Comparison of ENCODE assay signal across 1 cellular context in the genomic region with DNA sequence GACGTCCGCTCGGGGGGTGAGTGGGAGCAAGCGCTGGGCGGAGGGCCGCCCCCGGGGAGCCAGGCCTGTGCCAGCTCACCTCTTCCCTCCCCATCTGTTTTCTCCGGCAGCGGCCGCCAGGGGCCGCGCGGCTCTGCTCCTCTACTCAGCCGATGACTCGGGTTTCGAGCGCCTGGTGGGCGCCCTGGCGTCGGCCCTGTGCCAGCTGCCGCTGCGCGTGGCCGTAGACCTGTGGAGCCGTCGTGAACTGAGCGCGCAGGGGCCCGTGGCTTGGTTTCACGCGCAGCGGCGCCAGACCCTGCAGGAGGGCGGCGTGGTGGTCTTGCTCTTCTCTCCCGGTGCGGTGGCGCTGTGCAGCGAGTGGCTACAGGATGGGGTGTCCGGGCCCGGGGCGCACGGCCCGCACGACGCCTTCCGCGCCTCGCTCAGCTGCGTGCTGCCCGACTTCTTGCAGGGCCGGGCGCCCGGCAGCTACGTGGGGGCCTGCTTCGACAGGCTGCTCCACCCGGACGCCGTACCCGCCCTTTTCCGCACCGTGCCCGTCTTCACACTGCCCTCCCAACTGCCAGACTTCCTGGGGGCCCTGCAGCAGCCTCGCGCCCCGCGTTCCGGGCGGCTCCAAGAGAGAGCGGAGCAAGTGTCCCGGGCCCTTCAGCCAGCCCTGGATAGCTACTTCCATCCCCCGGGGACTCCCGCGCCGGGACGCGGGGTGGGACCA.
TF ChIP-seq lines count a peak whose summit lies in the region.

No MANE protein-coding gene starts in this region.

TF ChIP-seq in HepG2, 621 proteins besides CTCF, POLR2A, EP300 and RAD21 (continued from another document):
- no peak for TF ChIP-seq GPBP1L1 (CRISPR knock-in tag; IDR thresholded peaks at IDR 0.05)
- TF ChIP-seq PHB2 (IDR thresholded peaks at IDR 0.05; ENCODE audit: partially characterized antibody): no peak
- peak; percentile 79; the same call in 1 of the 2 replicates for TF ChIP-seq ZNF788 (CRISPR knock-in tag; IDR thresholded peaks at IDR 0.05; ENCODE audit: borderline replicate concordance)
- TF ChIP-seq, protein P1, sequence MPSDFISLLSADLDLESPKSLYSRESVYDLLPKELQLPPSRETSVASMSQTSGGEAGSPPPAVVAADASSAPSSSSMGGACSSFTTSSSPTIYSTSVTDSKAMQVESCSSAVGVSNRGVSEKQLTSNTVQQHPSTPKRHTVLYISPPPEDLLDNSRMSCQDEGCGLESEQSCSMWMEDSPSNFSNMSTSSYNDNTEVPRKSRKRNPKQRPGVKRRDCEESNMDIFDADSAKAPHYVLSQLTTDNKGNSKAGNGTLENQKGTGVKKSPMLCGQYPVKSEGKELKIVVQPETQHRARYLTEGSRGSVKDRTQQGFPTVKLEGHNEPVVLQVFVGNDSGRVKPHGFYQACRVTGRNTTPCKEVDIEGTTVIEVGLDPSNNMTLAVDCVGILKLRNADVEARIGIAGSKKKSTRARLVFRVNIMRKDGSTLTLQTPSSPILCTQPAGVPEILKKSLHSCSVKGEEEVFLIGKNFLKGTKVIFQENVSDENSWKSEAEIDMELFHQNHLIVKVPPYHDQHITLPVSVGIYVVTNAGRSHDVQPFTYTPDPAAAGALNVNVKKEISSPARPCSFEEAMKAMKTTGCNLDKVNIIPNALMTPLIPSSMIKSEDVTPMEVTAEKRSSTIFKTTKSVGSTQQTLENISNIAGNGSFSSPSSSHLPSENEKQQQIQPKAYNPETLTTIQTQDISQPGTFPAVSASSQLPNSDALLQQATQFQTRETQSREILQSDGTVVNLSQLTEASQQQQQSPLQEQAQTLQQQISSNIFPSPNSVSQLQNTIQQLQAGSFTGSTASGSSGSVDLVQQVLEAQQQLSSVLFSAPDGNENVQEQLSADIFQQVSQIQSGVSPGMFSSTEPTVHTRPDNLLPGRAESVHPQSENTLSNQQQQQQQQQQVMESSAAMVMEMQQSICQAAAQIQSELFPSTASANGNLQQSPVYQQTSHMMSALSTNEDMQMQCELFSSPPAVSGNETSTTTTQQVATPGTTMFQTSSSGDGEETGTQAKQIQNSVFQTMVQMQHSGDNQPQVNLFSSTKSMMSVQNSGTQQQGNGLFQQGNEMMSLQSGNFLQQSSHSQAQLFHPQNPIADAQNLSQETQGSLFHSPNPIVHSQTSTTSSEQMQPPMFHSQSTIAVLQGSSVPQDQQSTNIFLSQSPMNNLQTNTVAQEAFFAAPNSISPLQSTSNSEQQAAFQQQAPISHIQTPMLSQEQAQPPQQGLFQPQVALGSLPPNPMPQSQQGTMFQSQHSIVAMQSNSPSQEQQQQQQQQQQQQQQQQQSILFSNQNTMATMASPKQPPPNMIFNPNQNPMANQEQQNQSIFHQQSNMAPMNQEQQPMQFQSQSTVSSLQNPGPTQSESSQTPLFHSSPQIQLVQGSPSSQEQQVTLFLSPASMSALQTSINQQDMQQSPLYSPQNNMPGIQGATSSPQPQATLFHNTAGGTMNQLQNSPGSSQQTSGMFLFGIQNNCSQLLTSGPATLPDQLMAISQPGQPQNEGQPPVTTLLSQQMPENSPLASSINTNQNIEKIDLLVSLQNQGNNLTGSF (CRISPR knock-in tag; IDR thresholded peaks at IDR 0.05): peak; percentile 47
- no peak for TF ChIP-seq ZBTB37 (CRISPR knock-in tag; IDR thresholded peaks at IDR 0.05)
- TF ChIP-seq ZNF567 (CRISPR knock-in tag; IDR thresholded peaks at IDR 0.05; ENCODE audit: borderline replicate concordance): no peak
- no peak for TF ChIP-seq ZNF781 (CRISPR knock-in tag; IDR thresholded peaks at IDR 0.05; ENCODE audit: borderline replicate concordance, not compliant biosample characterization)
- peak; percentile 12; the same call in 1 of the 2 replicates for TF ChIP-seq ZBTB2 (CRISPR knock-in tag; IDR thresholded peaks at IDR 0.05; ENCODE audit: low read depth)
- no peak for TF ChIP-seq BCLAF1 (IDR thresholded peaks at IDR 0.05)
- no peak for TF ChIP-seq PRDM10 (CRISPR knock-in tag; IDR thresholded peaks at IDR 0.05; ENCODE audit: low read depth)
- peak; percentile 77 for TF ChIP-seq RFXAP (CRISPR knock-in tag; IDR thresholded peaks at IDR 0.05; ENCODE audit: borderline replicate concordance)
- peak; percentile 70 for TF ChIP-seq ZBTB14 (CRISPR knock-in tag; IDR thresholded peaks at IDR 0.05)
- no peak; the same call in 1 of the 2 replicates for TF ChIP-seq GATAD2A (CRISPR knock-in tag; IDR thresholded peaks at IDR 0.05)
- TF ChIP-seq TRIM24 (CRISPR knock-in tag; IDR thresholded peaks at IDR 0.05): no peak
- TF ChIP-seq ELF3 (CRISPR knock-in tag; IDR thresholded peaks at IDR 0.05): 0 out of 2 replicates have a peak, but pooled peaks have one; percentile 17
- TF ChIP-seq REL (CRISPR knock-in tag; conservative IDR thresholded peaks at IDR 0.05): 0 out of 2 replicates have a peak, but pooled peaks have one; percentile 56
- TF ChIP-seq, protein P2, sequence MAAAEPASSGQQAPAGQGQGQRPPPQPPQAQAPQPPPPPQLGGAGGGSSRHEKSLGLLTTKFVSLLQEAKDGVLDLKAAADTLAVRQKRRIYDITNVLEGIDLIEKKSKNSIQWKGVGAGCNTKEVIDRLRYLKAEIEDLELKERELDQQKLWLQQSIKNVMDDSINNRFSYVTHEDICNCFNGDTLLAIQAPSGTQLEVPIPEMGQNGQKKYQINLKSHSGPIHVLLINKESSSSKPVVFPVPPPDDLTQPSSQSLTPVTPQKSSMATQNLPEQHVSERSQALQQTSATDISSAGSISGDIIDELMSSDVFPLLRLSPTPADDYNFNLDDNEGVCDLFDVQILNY (CRISPR knock-in tag; conservative IDR thresholded peaks at IDR 0.05): peak; percentile 19
- TF ChIP-seq, protein P3, sequence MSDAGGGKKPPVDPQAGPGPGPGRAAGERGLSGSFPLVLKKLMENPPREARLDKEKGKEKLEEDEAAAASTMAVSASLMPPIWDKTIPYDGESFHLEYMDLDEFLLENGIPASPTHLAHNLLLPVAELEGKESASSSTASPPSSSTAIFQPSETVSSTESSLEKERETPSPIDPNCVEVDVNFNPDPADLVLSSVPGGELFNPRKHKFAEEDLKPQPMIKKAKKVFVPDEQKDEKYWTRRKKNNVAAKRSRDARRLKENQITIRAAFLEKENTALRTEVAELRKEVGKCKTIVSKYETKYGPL (CRISPR knock-in tag; IDR thresholded peaks at IDR 0.05): no peak
